ENCODE assay signal across 39 cellular contexts in the genomic region with DNA sequence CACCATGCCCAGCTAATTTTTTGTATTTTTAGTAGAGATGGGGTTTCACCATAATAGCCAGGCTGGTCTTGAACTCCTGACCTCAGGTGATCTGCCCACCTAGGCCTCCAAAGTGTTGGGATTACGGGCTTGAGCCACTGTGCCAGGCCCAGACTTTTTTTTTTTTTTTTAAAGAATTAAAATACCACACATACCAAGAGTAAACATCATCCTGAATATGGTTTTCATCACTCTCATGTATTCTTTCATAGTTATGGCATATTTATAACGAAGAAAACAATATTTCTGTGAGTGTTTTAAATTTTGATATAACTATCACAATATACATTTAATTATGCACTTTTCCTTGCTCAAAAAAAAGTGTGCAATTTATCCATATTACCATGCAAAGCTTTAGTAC. TPM values are rescaled to one million over a fixed set of nuclear protein-coding genes. Genes with fewer than 3 reads are reported as not detected.
"Had no signal": no experiment of that assay in that cellular context is flagged by ENCODE, and none has a peak within 500 bp of the region (broad histone marks: within the 10 kb centered on the region; RNA-seq: fewer than 3 reads in every experiment).

No MANE protein-coding gene starts in this region.

- H3K4me3 ChIP-seq: adrenal gland, ascending aorta, cardiac muscle cell, colonic mucosa had no signal

- DNase-seq: activated CD4-positive, alpha-beta memory T cell treated with anti-CD3 and anti-CD28 coated beads, Interleukin-2, amount 10 ng/mL, durations not matched to agents 7 days and 5 days; activated CD4-positive, alpha-beta T cell treated with anti-CD3 and anti-CD28 coated beads for 1 hour; activated CD4-positive, alpha-beta T cell treated with anti-CD3 and anti-CD28 coated beads for 36 hours; activated CD4-positive, alpha-beta T cell treated with anti-CD3 and anti-CD28 coated beads for 48 hours; activated CD4-positive, alpha-beta T cell treated with anti-CD3 and anti-CD28 coated beads, Interleukin-2, amount 10 ng/mL, durations not matched to agents 7 days and 5 days; activated CD4-positive, alpha-beta T cell treated with anti-CD3 and anti-CD28 coated beads, Interleukin-2, amount 50 U/mL, for 48 hours; activated CD4-positive, CD25-positive, alpha-beta regulatory T cell; activated CD8-positive, alpha-beta memory T cell treated with anti-CD3 and anti-CD28 coated beads for 24 hours; activated CD8-positive, alpha-beta memory T cell treated with anti-CD3 and anti-CD28 coated beads, Interleukin-2, amount 10 ng/mL, durations not matched to agents 7 days and 5 days; activated CD8-positive, alpha-beta memory T cell treated with anti-CD3 and anti-CD28 coated beads, Interleukin-2, amount 50 U/mL, for 48 hours; activated CD8-positive, alpha-beta T cell treated with anti-CD3 and anti-CD28 coated beads, Interleukin-2, amount 10 ng/mL, durations not matched to agents 7 days and 5 days; activated effector memory CD4-positive, alpha-beta T cell treated with Interleukin-2 at 50 U/mL for 16 hours; activated gamma-delta T cell; activated naive CD4-positive, alpha-beta T cell treated with anti-CD3 and anti-CD28 coated beads, Interleukin-2, amount 10 ng/mL, durations not matched to agents 7 days and 5 days; activated naive CD4-positive, alpha-beta T cell treated with Interleukin-2 at 50 U/mL for 16 hours; activated naive CD8-positive, alpha-beta T cell treated with anti-CD3 and anti-CD28 coated beads, Interleukin-2, amount 10 ng/mL, durations not matched to agents 7 days and 5 days; activated naive CD8-positive, alpha-beta T cell treated with anti-CD3 and anti-CD28 coated beads, Interleukin-2, amount 50 U/mL, for 24 hours; activated T-cell treated with anti-CD3 and anti-CD28 coated beads, Interleukin-2, amount 50 U/mL, for 24 hours; activated T-cell treated with anti-CD3 and anti-CD28 coated beads, Interleukin-2, amount 50 U/mL, for 48 hours; adrenal gland; amygdala; anterior cingulate cortex; caudate nucleus; cerebellar nuclear complex; colonic mucosa; T-helper 2 cell; T-helper 9 cell; WERI-Rb-1 had no signal

- H3K27me3 ChIP-seq: adrenal gland, ascending aorta, cardiac muscle cell, colonic mucosa had no signal

- H3K4me1 Mint-ChIP-seq: activated naive CD4-positive, alpha-beta T cell treated with anti-CD3 and anti-CD28 coated beads, Interleukin-2, amount 50 U/mL, for 24 hours; brain; central memory CD8-positive, alpha-beta T cell; WTC11 had no signal

- H3K9me3 Mint-ChIP-seq: activated CD4-positive, alpha-beta memory T cell treated with anti-CD3 and anti-CD28 coated beads, Interleukin-2, amount 10 ng/mL, durations not matched to agents 7 days and 5 days; activated CD4-positive, alpha-beta T cell treated with anti-CD3 and anti-CD28 coated beads, Interleukin-2, amount 10 ng/mL, durations not matched to agents 7 days and 5 days; activated naive CD4-positive, alpha-beta T cell treated with anti-CD3 and anti-CD28 coated beads, Interleukin-2, amount 10 ng/mL, durations not matched to agents 7 days and 5 days; activated naive CD4-positive, alpha-beta T cell treated with anti-CD3 and anti-CD28 coated beads, Interleukin-2, amount 50 U/mL, for 24 hours; activated naive CD8-positive, alpha-beta T cell treated with anti-CD3 and anti-CD28 coated beads, Interleukin-2, amount 10 ng/mL, durations not matched to agents 7 days and 5 days; activated naive CD8-positive, alpha-beta T cell treated with anti-CD3 and anti-CD28 coated beads, Interleukin-2, amount 50 U/mL, for 24 hours; activated T-cell treated with anti-CD3 and anti-CD28 coated beads, Interleukin-2, amount 50 U/mL, for 24 hours; activated T-helper 2 cell treated with anti-CD3 and anti-CD28 coated beads, Interferon-gamma antibody, Interleukin-2, Interleukin-4, amounts not matched to agents 10 μg/mL and 5 μg/mL and 100 μg/mL, durations not matched to agents 14 hours and 24 hours and 36 hours; brain; central memory CD8-positive, alpha-beta T cell; T-helper 1 cell treated with Interleukin-12 subunit alpha and Interleukin-12 subunit beta and Interleukin-4 antibody, amounts not matched to agents 30 μg/mL and 1 μg/mL, for 36 hours; T-helper 2 cell treated with Interferon-gamma antibody and Interleukin-4, amounts not matched to agents 5 μg/mL and 100 μg/mL, for 36 hours; WTC11 had no signal

- ATAC-seq: activated CD4-positive, alpha-beta T cell treated with anti-CD3 and anti-CD28 coated beads for 36 hours; activated CD4-positive, CD25-positive, alpha-beta regulatory T cell treated with anti-CD3 and anti-CD28 coated beads, Interleukin-2, amount 50 U/mL, for 24 hours; activated CD8-positive, alpha-beta memory T cell treated with anti-CD3 and anti-CD28 coated beads, Interleukin-2, amount 10 ng/mL, durations not matched to agents 7 days and 5 days; activated CD8-positive, alpha-beta T cell treated with anti-CD3 and anti-CD28 coated beads, Interleukin-2, amount 10 ng/mL, durations not matched to agents 7 days and 5 days; activated naive CD8-positive, alpha-beta T cell treated with anti-CD3 and anti-CD28 coated beads, Interleukin-2, amount 50 U/mL, for 24 hours; WTC11 had no signal

- H3K27ac Mint-ChIP-seq: activated CD4-positive, alpha-beta memory T cell treated with anti-CD3 and anti-CD28 coated beads, Interleukin-2, amount 10 ng/mL, durations not matched to agents 7 days and 5 days; activated CD4-positive, alpha-beta T cell treated with anti-CD3 and anti-CD28 coated beads for 36 hours; activated CD4-positive, alpha-beta T cell treated with anti-CD3 and anti-CD28 coated beads, Interleukin-2, amount 10 ng/mL, durations not matched to agents 7 days and 5 days; activated CD8-positive, alpha-beta memory T cell treated with anti-CD3 and anti-CD28 coated beads, Interleukin-2, amount 10 ng/mL, durations not matched to agents 7 days and 5 days; activated CD8-positive, alpha-beta T cell treated with anti-CD3 and anti-CD28 coated beads, Interleukin-2, amount 10 ng/mL, durations not matched to agents 7 days and 5 days; activated naive CD4-positive, alpha-beta T cell treated with anti-CD3 and anti-CD28 coated beads, Interleukin-2, amount 10 ng/mL, durations not matched to agents 7 days and 5 days; activated naive CD4-positive, alpha-beta T cell treated with anti-CD3 and anti-CD28 coated beads, Interleukin-2, amount 50 U/mL, for 24 hours; activated naive CD8-positive, alpha-beta T cell; activated naive CD8-positive, alpha-beta T cell treated with anti-CD3 and anti-CD28 coated beads, Interleukin-2, amount 10 ng/mL, durations not matched to agents 7 days and 5 days; activated naive CD8-positive, alpha-beta T cell treated with anti-CD3 and anti-CD28 coated beads, Interleukin-2, amount 50 U/mL, for 24 hours; activated T-cell treated with anti-CD3 and anti-CD28 coated beads, Interleukin-2, amount 50 U/mL, for 24 hours; activated T-helper 2 cell treated with anti-CD3 and anti-CD28 coated beads, Interferon-gamma antibody, Interleukin-2, Interleukin-4, amounts not matched to agents 10 μg/mL and 5 μg/mL and 100 μg/mL, durations not matched to agents 14 hours and 24 hours and 36 hours; brain; T-helper 1 cell treated with Interleukin-12 subunit alpha and Interleukin-12 subunit beta and Interleukin-4 antibody, amounts not matched to agents 30 μg/mL and 1 μg/mL, for 36 hours; T-helper 2 cell treated with Interferon-gamma antibody and Interleukin-4, amounts not matched to agents 5 μg/mL and 100 μg/mL, for 36 hours had no signal

- H3K27me3 Mint-ChIP-seq: activated CD4-positive, alpha-beta memory T cell treated with anti-CD3 and anti-CD28 coated beads, Interleukin-2, amount 10 ng/mL, durations not matched to agents 7 days and 5 days; activated CD4-positive, alpha-beta T cell treated with anti-CD3 and anti-CD28 coated beads for 36 hours; activated CD4-positive, alpha-beta T cell treated with anti-CD3 and anti-CD28 coated beads, Interleukin-2, amount 10 ng/mL, durations not matched to agents 7 days and 5 days; activated CD8-positive, alpha-beta memory T cell treated with anti-CD3 and anti-CD28 coated beads, Interleukin-2, amount 10 ng/mL, durations not matched to agents 7 days and 5 days; activated naive CD4-positive, alpha-beta T cell treated with anti-CD3 and anti-CD28 coated beads, Interleukin-2, amount 10 ng/mL, durations not matched to agents 7 days and 5 days; activated naive CD4-positive, alpha-beta T cell treated with anti-CD3 and anti-CD28 coated beads, Interleukin-2, amount 50 U/mL, for 24 hours; activated naive CD8-positive, alpha-beta T cell; activated naive CD8-positive, alpha-beta T cell treated with anti-CD3 and anti-CD28 coated beads, Interleukin-2, amount 10 ng/mL, durations not matched to agents 7 days and 5 days; activated naive CD8-positive, alpha-beta T cell treated with anti-CD3 and anti-CD28 coated beads, Interleukin-2, amount 50 U/mL, for 24 hours; activated T-cell treated with anti-CD3 and anti-CD28 coated beads, Interleukin-2, amount 50 U/mL, for 24 hours; brain; central memory CD8-positive, alpha-beta T cell had no signal

- H3K4me3 Mint-ChIP-seq: activated CD4-positive, alpha-beta memory T cell treated with anti-CD3 and anti-CD28 coated beads, Interleukin-2, amount 10 ng/mL, durations not matched to agents 7 days and 5 days; activated CD4-positive, alpha-beta T cell treated with anti-CD3 and anti-CD28 coated beads for 36 hours; activated CD4-positive, alpha-beta T cell treated with anti-CD3 and anti-CD28 coated beads, Interleukin-2, amount 10 ng/mL, durations not matched to agents 7 days and 5 days; activated CD8-positive, alpha-beta memory T cell treated with anti-CD3 and anti-CD28 coated beads, Interleukin-2, amount 10 ng/mL, durations not matched to agents 7 days and 5 days; activated CD8-positive, alpha-beta T cell treated with anti-CD3 and anti-CD28 coated beads, Interleukin-2, amount 10 ng/mL, durations not matched to agents 7 days and 5 days; activated naive CD4-positive, alpha-beta T cell treated with anti-CD3 and anti-CD28 coated beads, Interleukin-2, amount 10 ng/mL, durations not matched to agents 7 days and 5 days; activated naive CD4-positive, alpha-beta T cell treated with anti-CD3 and anti-CD28 coated beads, Interleukin-2, amount 50 U/mL, for 24 hours; activated naive CD8-positive, alpha-beta T cell; activated naive CD8-positive, alpha-beta T cell treated with anti-CD3 and anti-CD28 coated beads, Interleukin-2, amount 10 ng/mL, durations not matched to agents 7 days and 5 days; activated naive CD8-positive, alpha-beta T cell treated with anti-CD3 and anti-CD28 coated beads, Interleukin-2, amount 50 U/mL, for 24 hours; activated T-cell treated with anti-CD3 and anti-CD28 coated beads, Interleukin-2, amount 50 U/mL, for 24 hours; brain; central memory CD8-positive, alpha-beta T cell; T-helper 1 cell treated with Interleukin-12 subunit alpha and Interleukin-12 subunit beta and Interleukin-4 antibody, amounts not matched to agents 30 μg/mL and 1 μg/mL, for 36 hours; T-helper 2 cell treated with Interferon-gamma antibody and Interleukin-4, amounts not matched to agents 5 μg/mL and 100 μg/mL, for 36 hours; WTC11 had no signal

- H3K4me1 ChIP-seq: adrenal gland, ascending aorta, colonic mucosa had no signal

- H3K9me3 ChIP-seq: adrenal gland, ascending aorta, colonic mucosa had no signal

RNA-seq across cellular contexts. Expression of a gene that starts 48.2 kb away (rescaled TPM):
- total RNA-seq: activated CD4-positive, alpha-beta T cell treated with anti-CD3 and anti-CD28 coated beads for 36 hours; activated CD4-positive, alpha-beta T cell treated with anti-CD3 and anti-CD28 coated beads, Interleukin-2, amount 10 ng/mL, durations not matched to agents 7 days and 5 days; activated CD8-positive, alpha-beta memory T cell treated with anti-CD3 and anti-CD28 coated beads, Interleukin-2, amount 10 ng/mL, durations not matched to agents 7 days and 5 days; activated CD8-positive, alpha-beta T cell treated with anti-CD3 and anti-CD28 coated beads, Interleukin-2, amount 10 ng/mL, durations not matched to agents 7 days and 5 days; activated naive CD8-positive, alpha-beta T cell treated with anti-CD3 and anti-CD28 coated beads, Interleukin-2, amount 10 ng/mL, durations not matched to agents 7 days and 5 days; activated T-helper 2 cell treated with anti-CD3 and anti-CD28 coated beads, Interferon-gamma antibody, Interleukin-2, Interleukin-4, amounts not matched to agents 10 μg/mL and 5 μg/mL and 100 μg/mL, durations not matched to agents 14 hours and 24 hours and 36 hours; ascending aorta; cardiac muscle cell had no signal
